7 cellular contexts compared by ENCODE assay signal in the genomic region with DNA sequence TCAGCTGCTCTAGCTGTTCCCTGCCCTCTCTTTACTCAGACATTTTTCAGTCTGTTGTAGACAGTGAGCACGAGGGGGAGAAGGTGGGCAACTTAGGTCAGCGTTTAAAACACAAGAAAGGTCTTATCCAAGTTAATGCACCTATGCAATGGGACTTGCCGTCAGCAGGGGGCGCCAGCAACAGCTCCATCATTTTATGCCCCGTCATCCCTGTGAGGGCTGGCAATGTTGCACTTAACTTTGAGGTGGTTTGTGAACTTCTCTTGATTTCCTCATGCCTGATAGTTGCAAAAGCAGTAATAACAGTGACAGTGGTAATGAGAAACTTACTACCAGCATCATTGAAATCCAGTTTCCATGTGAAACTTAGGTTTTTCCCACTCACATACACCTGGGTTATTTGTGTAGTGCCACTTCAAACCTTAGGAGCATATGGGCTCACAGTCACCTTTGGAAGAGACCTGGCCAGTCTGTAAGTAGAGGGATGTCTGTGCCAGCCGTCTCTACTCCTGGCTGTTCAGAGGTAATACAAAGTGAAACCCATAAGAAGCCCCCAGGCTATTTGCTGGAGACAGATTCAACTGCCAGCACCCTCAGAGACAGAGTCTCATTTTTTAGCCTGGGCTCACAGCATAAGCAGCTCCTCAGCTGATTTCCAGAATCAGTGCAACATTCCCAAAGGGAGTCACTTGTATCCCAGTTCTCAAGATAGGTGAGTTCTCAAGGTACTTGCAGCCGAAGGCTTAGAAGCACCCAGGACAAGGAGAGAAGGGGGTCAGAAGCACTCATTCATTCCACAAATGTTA. TPM values are rescaled to one million over a fixed set of nuclear protein-coding genes. Genes with fewer than 3 reads are reported as not detected.
DNase-seq lines count a peak whose midpoint lies in the region; ATAC-seq and TF ChIP-seq lines count a peak whose summit lies in the region.

No MANE protein-coding gene starts in this region.

- peak overlapping the region; percentile 84 to 88 for H3K27ac Mint-ChIP-seq in activated naive CD4-positive, alpha-beta T cell treated with anti-CD3 and anti-CD28 coated beads, Interleukin-2, amount 50 U/mL, for 72 hours

- H3K4me1 ChIP-seq in psoas muscle (peaks cover 32% of the 10 kb centered on the region), vagina (peaks cover 27% of the 10 kb centered on the region)

- H3K27me3 ChIP-seq in psoas muscle (ENCODE audit: insufficient read depth in 3 of 3, low read length in 2 of 3) (no peaks in the 10 kb centered on the region), vagina (no peaks in the 10 kb centered on the region)

- intact Hi-C loops in Right ventricle myocardium inferior (cut with DNase I), result no loop called here
- intact Hi-C loops in psoas muscle (cut with DNase I), result loop anchor here in 1 of 2 donors (10.0 kb wide), 1 partner anchor 165 kb away; a partner anchor contains a TSS
- intact Hi-C loops in vagina (cut with DNase I), result no loop called here

- H3K9me3 ChIP-seq in psoas muscle (no peaks in the 10 kb centered on the region), vagina (no peaks in the 10 kb centered on the region)

- no peaks in the 10 kb centered on the region for H3K9me3 Mint-ChIP-seq in activated naive CD4-positive, alpha-beta T cell treated with anti-CD3 and anti-CD28 coated beads, Interleukin-2, amount 50 U/mL, for 72 hours

- WGBS in psoas muscle, 3 donors, result 31 to 36% (median 32%) methylated on average over 7 of the region's 7 CpGs

- TF ChIP-seq CTCF in GM12864 (IDR thresholded peaks at IDR 0.05; ENCODE audit: low read depth, low read length, missing control alignments) (peak; percentile 91), psoas muscle (IDR thresholded peaks at IDR 0.05) (peak; percentile 80), vagina (IDR thresholded peaks at IDR 0.05) (peak; percentile 54 to 85 (median 78))

- no peak overlapping the region for H3K4me3 ChIP-seq in GM12864 (ENCODE audit: low read depth, low read length)
- H3K4me3 ChIP-seq in psoas muscle, result no peak overlapping the region
- no peak overlapping the region for H3K4me3 ChIP-seq in vagina

- H3K27ac ChIP-seq in psoas muscle (peak overlapping the region; percentile 83), vagina (peak overlapping the region; percentile 51)

- peak; percentile 67 to 75 for ATAC-seq in activated naive CD4-positive, alpha-beta T cell treated with anti-CD3 and anti-CD28 coated beads, Interleukin-2, amount 50 U/mL, for 72 hours
- ATAC-seq in Right ventricle myocardium inferior (peak; percentile 21), psoas muscle (peak; percentile 39 to 68 (median 60))

- in situ Hi-C loops in KBM-7 (cut with MboI; ENCODE audit: low pct_unique_long_range_greater_than_20kb, low sequenced_read_pairs), result loop anchor here (10.0 kb wide), 1 partner anchor 55 kb away; no protein-coding TSS in a partner anchor

- no peak for TF ChIP-seq POLR2A in vagina (IDR thresholded peaks at IDR 0.05)

- peaks cover 3 to 69% of the 10 kb centered on the region in 2 donors for H3K36me3 ChIP-seq in psoas muscle (ENCODE audit: insufficient read depth in 1 of 2, low read depth in 1 of 2)
- peaks cover 0 to 44% of the 10 kb centered on the region in 2 donors for H3K36me3 ChIP-seq in vagina

- peaks cover 21 to 23% of the 10 kb centered on the region in 2 donors for H3K36me3 Mint-ChIP-seq in activated naive CD4-positive, alpha-beta T cell treated with anti-CD3 and anti-CD28 coated beads, Interleukin-2, amount 50 U/mL, for 72 hours

- DNase-seq in GM12864 (ENCODE audit: low read depth) (no peak), KBM-7 (peak; percentile 73), SKM-1 treated with dmso at 0.1 percent for 144 hours (lab: John Stamatoyannopoulos, UW; ENCODE audit: unreplicated experiment) (peak; percentile 88), Right ventricle myocardium inferior (ENCODE audit: missing footprints) (peak; percentile 83), psoas muscle (peak; percentile 81 to 85), vagina (ENCODE audit: extremely low spot score in 2 of 2) (no peak)
- peak; percentile 75 to 79 for DNase-seq in activated naive CD4-positive, alpha-beta T cell treated with anti-CD3 and anti-CD28 coated beads, Interleukin-2, amount 50 U/mL, for 72 hours (ENCODE audit: low spot score in 2 of 2)

RNA-seq across cellular contexts. Expression of a gene that starts 44.8 kb away (rescaled TPM):
- 10 to 100 TPM in 1 of 2 donors, 1 to 10 TPM in 1; 1.4 to 19.4 TPM for total RNA-seq in activated naive CD4-positive, alpha-beta T cell treated with anti-CD3 and anti-CD28 coated beads, Interleukin-2, amount 50 U/mL, for 72 hours
- total RNA-seq in Right ventricle myocardium inferior (98.9 TPM), psoas muscle (100 to 1,000 TPM in 2 of 4 donors, 10 to 100 TPM in 2; 25.1 to 129 (median 102) TPM), vagina (1,190 TPM)
- polyA plus RNA-seq in psoas muscle, result 100 to 1,000 TPM in 1 of 3 donors, 10 to 100 TPM in 2; 45.1 to 574 (median 45.2) TPM

RNA-seq across cellular contexts. Expression of a gene that starts 46.1 kb away (rescaled TPM):
- total RNA-seq in activated naive CD4-positive, alpha-beta T cell treated with anti-CD3 and anti-CD28 coated beads, Interleukin-2, amount 50 U/mL, for 72 hours, result 100 to 1,000 TPM; 108 to 124 TPM
- total RNA-seq in Right ventricle myocardium inferior (46.7 TPM), psoas muscle (10 to 100 TPM; 32.4 to 62.5 (median 49.2) TPM), vagina (77.8 TPM)
- polyA plus RNA-seq in psoas muscle, result 100 to 1,000 TPM in 1 of 3 donors, 10 to 100 TPM in 2; 44.0 to 112 (median 48.4) TPM

Comparison
In these comparisons a context has a peak if more than half of its experiments do, and no peak if none do; other contexts are left out.
1. DNase-seq: peak in KBM-7 (single experiment), SKM-1 treated with dmso at 0.1 percent for 144 hours (single experiment), activated naive CD4-positive, alpha-beta T cell treated with anti-CD3 and anti-CD28 coated beads, Interleukin-2, amount 50 U/mL, for 72 hours (2 of 2), Right ventricle myocardium inferior (single experiment) and psoas muscle (2 of 2); none in GM12864 (single experiment) and vagina (0 of 2).
2. ATAC-seq: peak in every context shown above with its lines; median percentile 71 in activated naive CD4-positive, alpha-beta T cell treated with anti-CD3 and anti-CD28 coated beads, Interleukin-2, amount 50 U/mL, for 72 hours; 60 in psoas muscle; 21 in Right ventricle myocardium inferior.
3. Peak in every context shown above with its lines, with median percentiles within 50 percentile points of each other: CTCF ChIP-seq.